In genomic region chr7:36116347-36117200, GRCh38 we compare ENCODE assay signal across 11 cellular contexts. TPM values are rescaled to one million over a fixed set of nuclear protein-coding genes. Genes with fewer than 3 reads are reported as not detected.
DNase-seq lines count a peak whose midpoint lies in the region; ATAC-seq and TF ChIP-seq lines count a peak whose summit lies in the region.
"Had no signal": no experiment of that assay in that cellular context is flagged by ENCODE, and none has a peak within 500 bp of the region (broad histone marks: within the 10 kb centered on the region; RNA-seq: fewer than 3 reads in every experiment).

No MANE protein-coding gene starts in this region.

- peak overlapping the region; percentile 70 for H3K4me2 ChIP-seq in PC-3 (ENCODE audit: low read length)

- CTCF ChIA-PET in CD4-positive, alpha-beta memory T cell (lab: Charles Lee; ENCODE audit: partially characterized antibody): interaction anchor here (0.7 to 2.2 kb wide), 7 partner anchors 9 to 172 kb away, joined by 3 to 10 read pairs (median 6); no protein-coding TSS in a partner anchor
- CTCF ChIA-PET in PC-3 (lab: Charles Lee): interaction anchor here (0.6 to 1.4 kb wide), 3 partner anchors 12 to 132 kb away, joined by 4 to 11 read pairs (median 7); no protein-coding TSS in a partner anchor

- peak overlapping the region; percentile 45 for H2AFZ ChIP-seq in PC-3 (ENCODE audit: low read length)

- H3K9me3 Mint-ChIP-seq in CD4-positive, alpha-beta memory T cell: peaks cover 2 to 13% (median 7%) of the 10 kb centered on the region in 8 donors
- H3K9me3 Mint-ChIP-seq in progenitor cell of endocrine pancreas (ENCODE audit: low read depth): no peaks in the 10 kb centered on the region

- no peaks in the 10 kb centered on the region for H4K20me1 ChIP-seq in PC-3 (ENCODE audit: low read length)

- peak overlapping the region; percentile 55 for H3K9ac ChIP-seq in PC-3 (ENCODE audit: low read length)

- H3K79me2 ChIP-seq in PC-3 (ENCODE audit: low read length): no peaks in the 10 kb centered on the region

- H3K4me1 Mint-ChIP-seq in CD4-positive, alpha-beta memory T cell: peaks cover 39 to 58% (median 48%) of the 10 kb centered on the region in 4 donors
- H3K4me1 Mint-ChIP-seq in progenitor cell of endocrine pancreas (ENCODE audit: low read depth): peaks cover 9% of the 10 kb centered on the region

- intact Hi-C loops in CD4-positive, alpha-beta memory T cell (cut with micrococcal nuclease): no loop called here
- intact Hi-C loops in PC-3 (cut with micrococcal nuclease): loop anchor here (1.0 kb wide), 3 partner anchors 37 to 174 kb away; partner anchors contain the start of gene EEPD1

- TF ChIP-seq CTCF in PC-3 (conservative IDR thresholded peaks at IDR 0.05; ENCODE audit: low read depth, low read length) (no peak), choroid plexus epithelial cell (conservative IDR thresholded peaks at IDR 0.05; ENCODE audit: low read depth, low read length) (no peak), progenitor cell of endocrine pancreas (IDR thresholded peaks at IDR 0.05; ENCODE audit: unreplicated experiment) (no peak)

- H3K36me3 ChIP-seq in CD4-positive, alpha-beta memory T cell (ENCODE audit: insufficient read depth, low read length): no peaks in the 10 kb centered on the region
- H3K36me3 ChIP-seq in PC-3 (ENCODE audit: low read depth, low read length): no peaks in the 10 kb centered on the region
- H3K36me3 ChIP-seq: lower lobe of right lung, thyroid gland had no signal

- H3K4me3 Mint-ChIP-seq in CD4-positive, alpha-beta memory T cell: peak overlapping the region in 7 of 8 donors; percentile 47 to 85 (median 73)
- H3K4me3 Mint-ChIP-seq in progenitor cell of endocrine pancreas (ENCODE audit: low read depth): no peak overlapping the region

- peaks cover 21% of the 10 kb centered on the region for H3F3A ChIP-seq in PC-3 (ENCODE audit: low read length, unreplicated experiment)

- TSS peak; percentile 89 for BruUV-seq in PC-3 (replicated peaks; lab: Mats Ljungman, UMichigan)

- H3K27ac ChIP-seq in CD4-positive, alpha-beta memory T cell (ENCODE audit: low read depth, low read length): peak overlapping the region; percentile 17
- peak overlapping the region; percentile 95 for H3K27ac ChIP-seq in PC-3 (ENCODE audit: low read length)
- H3K27ac ChIP-seq: lower lobe of right lung had no signal

- peak overlapping the region in 1 of 2 donors; percentile 3 for H3K4me3 ChIP-seq in CD4-positive, alpha-beta memory T cell (ENCODE audit: low read length in 2 of 2)
- peak overlapping the region; percentile 33; the same call in 1 of the 2 replicates for H3K4me3 ChIP-seq in PC-3 (ENCODE audit: low read length)
- H3K4me3 ChIP-seq in choroid plexus epithelial cell (ENCODE audit: low read depth, low read length): no peak overlapping the region
- H3K4me3 ChIP-seq: lower lobe of right lung, thyroid gland had no signal

- peak in 3 of 5 donors; percentile 19 to 31 (median 24) for DNase-seq in CD4-positive, alpha-beta memory T cell
- DNase-seq in PC-3 (peak; percentile 89), choroid plexus epithelial cell (ENCODE audit: low read depth) (peak; percentile 26), progenitor cell of endocrine pancreas (ENCODE audit: low spot score, unreplicated experiment) (peak; percentile 18), NCI-H128 (lab: John Stamatoyannopoulos, UW; ENCODE audit: unreplicated experiment) (no peak), SHP77 (lab: John Stamatoyannopoulos, UW) (no peak)
- DNase-seq: lower lobe of right lung, NCI-H1417 treated with DMSO at 0.1 percent for 48 hours, thyroid gland had no signal

- ATAC-seq in PC-3 (peak; percentile 50), GM18498 (IDR thresholded peaks at IDR 0.05; ENCODE audit: unreplicated experiment) (no peak), GM19035 (IDR thresholded peaks at IDR 0.05; ENCODE audit: unreplicated experiment) (no peak)

- H3K4me1 ChIP-seq in CD4-positive, alpha-beta memory T cell (ENCODE audit: insufficient read depth, low read length): peaks cover 51% of the 10 kb centered on the region
- H3K4me1 ChIP-seq in PC-3 (ENCODE audit: insufficient read depth, low read length): peaks cover 51% of the 10 kb centered on the region

- H3K27ac Mint-ChIP-seq in CD4-positive, alpha-beta memory T cell: peak overlapping the region; percentile 28 to 95 (median 90)
- peak overlapping the region; percentile 70 for H3K27ac Mint-ChIP-seq in progenitor cell of endocrine pancreas

- no peaks in the 10 kb centered on the region for H3K9me2 ChIP-seq in PC-3 (replicated peaks; ENCODE audit: low read length)

- peaks cover 0 to 3% of the 10 kb centered on the region in 2 donors for H3K36me3 Mint-ChIP-seq in CD4-positive, alpha-beta memory T cell
- no peaks in the 10 kb centered on the region for H3K36me3 Mint-ChIP-seq in progenitor cell of endocrine pancreas (ENCODE audit: insufficient read depth)

- POLR2A ChIA-PET in CD4-positive, alpha-beta memory T cell (lab: Charles Lee; ENCODE audit: partially characterized antibody): interaction anchor here (0.8 to 1.7 kb wide), 6 partner anchors 51 to 316 kb away, joined by 3 to 12 read pairs (median 4); no protein-coding TSS in a partner anchor
- POLR2A ChIA-PET in PC-3 (lab: Charles Lee; ENCODE audit: unreplicated experiment): interaction anchor here (0.6 to 1.6 kb wide), 3 partner anchors 19 to 171 kb away, joined by 4 to 6 read pairs (median 5); no protein-coding TSS in a partner anchor

- no peaks in the 10 kb centered on the region for H3K27me3 Mint-ChIP-seq in CD4-positive, alpha-beta memory T cell
- no peaks in the 10 kb centered on the region for H3K27me3 Mint-ChIP-seq in progenitor cell of endocrine pancreas

- H3K9me3 ChIP-seq in CD4-positive, alpha-beta memory T cell (ENCODE audit: control insufficient read depth in 1 of 2, low read length in 2 of 2): no peaks in the 10 kb centered on the region
- no peaks in the 10 kb centered on the region for H3K9me3 ChIP-seq in PC-3 (ENCODE audit: low read length)
- H3K9me3 ChIP-seq: lower lobe of right lung, thyroid gland had no signal

- H3K27me3 ChIP-seq in CD4-positive, alpha-beta memory T cell (ENCODE audit: insufficient read depth, low read length): no peaks in the 10 kb centered on the region
- no peaks in the 10 kb centered on the region for H3K27me3 ChIP-seq in PC-3 (ENCODE audit: low read length)
- H3K27me3 ChIP-seq: thyroid gland had no signal

RNA-seq across cellular contexts. Expression of gene EEPD1, which starts 36.5 kb away (rescaled TPM):
- 1 to 10 TPM; 6.3 to 8.0 TPM for total RNA-seq in CD4-positive, alpha-beta memory T cell
- polyA plus RNA-seq in CD4-positive, alpha-beta memory T cell: 10 to 100 TPM; 42.5 to 63.0 TPM
- total RNA-seq in PC-3 (2014; rRNA removed) (28.3 and 31.8 TPM in 2 replicates), progenitor cell of endocrine pancreas (10.6 and 11.3 TPM in 2 replicates)

Comparison
In these comparisons a context has a peak if more than half of its experiments do, and no peak if none do; other contexts are left out.
1. DNase-seq: peak in CD4-positive, alpha-beta memory T cell (3 of 5), PC-3 (single experiment), choroid plexus epithelial cell (single experiment) and progenitor cell of endocrine pancreas (single experiment); none in NCI-H128 (single experiment) and SHP77 (0 of 2).